In the genomic region with DNA sequence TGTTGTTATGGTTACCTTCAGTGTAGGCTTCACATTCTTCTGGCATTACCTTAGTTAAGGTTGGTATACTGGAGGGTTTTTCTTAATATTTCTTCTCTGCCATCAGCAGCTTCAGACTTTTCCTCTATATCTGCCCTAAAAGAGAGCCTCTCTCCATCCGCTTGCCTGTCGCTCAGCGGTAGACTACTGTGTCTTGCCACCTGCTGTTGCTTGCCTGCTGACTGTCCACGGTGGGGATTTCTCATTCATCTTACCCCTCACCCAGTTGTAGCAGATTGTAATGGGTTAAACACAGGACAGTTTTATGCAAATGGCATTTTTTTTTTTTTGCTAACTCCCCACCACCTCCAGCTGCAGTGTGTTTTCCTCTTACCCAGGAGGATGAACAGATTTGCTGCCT, we compare ENCODE assay signal across 24 cellular contexts.
DNase-seq lines count a peak whose midpoint lies in the region; ATAC-seq and TF ChIP-seq lines count a peak whose summit lies in the region.
"Had no signal": no experiment of that assay in that cellular context is flagged by ENCODE, and none has a peak within 500 bp of the region (broad histone marks: within the 10 kb centered on the region; RNA-seq: fewer than 3 reads in every experiment).

No MANE protein-coding gene starts in this region.

- peak overlapping the region; percentile 44 for H3K4me3 Mint-ChIP-seq in glutamatergic neuron (ENCODE audit: unreplicated experiment)
- no peak overlapping the region for H3K4me3 Mint-ChIP-seq in natural killer cell treated with Interleukin-12 subunit alpha and Interleukin-12 subunit beta and Interleukin-15 and Interleukin-18, amount 100 ng/mL, for 72 hours
- H3K4me3 Mint-ChIP-seq: CD8-positive, alpha-beta memory T cell had no signal

- H4K8ac ChIP-seq in neuronal stem cell (ENCODE audit: low read depth, low read length): no peak overlapping the region

- no peaks in the 10 kb centered on the region for H3K36me3 Mint-ChIP-seq in glutamatergic neuron (ENCODE audit: unreplicated experiment)
- no peaks in the 10 kb centered on the region for H3K36me3 Mint-ChIP-seq in natural killer cell treated with Interleukin-12 subunit alpha and Interleukin-12 subunit beta and Interleukin-15 and Interleukin-18, amount 100 ng/mL, for 72 hours
- H3K36me3 Mint-ChIP-seq: CD8-positive, alpha-beta memory T cell had no signal

- peak; percentile 18 for DNase-seq in NCI-H748 (lab: John Stamatoyannopoulos, UW; ENCODE audit: unreplicated experiment)
- no peak for DNase-seq in NCI-H748 treated with DMSO at 0.1 percent for 48 hours (lab: John Stamatoyannopoulos, UW)
- DNase-seq in NCI-H146 treated with DMSO at 0.1 percent for 48 hours (lab: John Stamatoyannopoulos, UW; ENCODE audit: unreplicated experiment): peak; percentile 59
- peak; percentile 39 for DNase-seq in glutamatergic neuron
- DNase-seq in neuronal stem cell (ENCODE audit: low spot score): peak; percentile 5
- no peak for DNase-seq in globus pallidus (ENCODE audit: low spot score)
- DNase-seq in NOMO-1 treated with DMSO at 0.1 percent for 48 hours (lab: John Stamatoyannopoulos, UW; ENCODE audit: unreplicated experiment): no peak
- no peak for DNase-seq in natural killer cell treated with Interleukin-12 subunit alpha and Interleukin-12 subunit beta and Interleukin-15 and Interleukin-18, amount 100 ng/mL, for 72 hours (ENCODE audit: low spot score)
- DNase-seq: AML-193; Calu3; CD8-positive, alpha-beta memory T cell; DMS153; GOT3; KBM-7; NCI-H1105; NCI-H1694; NCI-H2081 treated with DMSO at 0.1 percent for 48 hours; NCI-H510A treated with DMSO at 0.1 percent for 48 hours; NK-92 treated with Interleukin-12 subunit alpha and Interleukin-12 subunit beta, amount 100 ng/mL, for 24 hours; SIG-M5; SK-N-SH had no signal

- H3K9ac ChIP-seq in neuronal stem cell (ENCODE audit: low read depth, low read length, poor library complexity): no peak overlapping the region
- H3K9ac ChIP-seq: SK-N-SH had no signal

- H3K79me1 ChIP-seq in neuronal stem cell (ENCODE audit: low read depth, low read length): no peaks in the 10 kb centered on the region

- no peak overlapping the region for H3K4me2 ChIP-seq in neuronal stem cell (ENCODE audit: insufficient read depth, low read length, poor library complexity, severe bottlenecking)
- H3K4me2 ChIP-seq: SK-N-SH had no signal

- no peak overlapping the region for H3K14ac ChIP-seq in neuronal stem cell (ENCODE audit: low read length)

- no peaks in the 10 kb centered on the region for H3K9me3 ChIP-seq in neuronal stem cell (replicated peaks in 1 of 2; ENCODE audit: control insufficient read depth in 2 of 2, insufficient read depth in 1 of 2, low read depth in 1 of 2, low read length in 2 of 2)
- H3K9me3 ChIP-seq: SK-N-SH had no signal

- no peak overlapping the region for H2BK15ac ChIP-seq in neuronal stem cell (ENCODE audit: low read length)

- WGBS in neuronal stem cell (ENCODE audit: extremely low coverage in 2 of 2, insufficient read length in 2 of 2, insufficient replicate concordance in 1 of 2), 2 donors: no CpG with 5 or more reads among the region's 4 CpGs

- H3K27me3 Mint-ChIP-seq in glutamatergic neuron (ENCODE audit: unreplicated experiment): no peaks in the 10 kb centered on the region
- H3K27me3 Mint-ChIP-seq in natural killer cell treated with Interleukin-12 subunit alpha and Interleukin-12 subunit beta and Interleukin-15 and Interleukin-18, amount 100 ng/mL, for 72 hours: no peaks in the 10 kb centered on the region

- no peak for ATAC-seq in natural killer cell treated with Interleukin-12 subunit alpha and Interleukin-12 subunit beta and Interleukin-15 and Interleukin-18, amount 100 ng/mL, for 72 hours
- ATAC-seq: Panc1 had no signal

- H3K23ac ChIP-seq in neuronal stem cell (ENCODE audit: low read depth, low read length, poor library complexity): no peak overlapping the region

- no peak overlapping the region for H2AFZ ChIP-seq in neuronal stem cell (ENCODE audit: low read length)

- H3K9me3 Mint-ChIP-seq in glutamatergic neuron (ENCODE audit: unreplicated experiment): peaks cover 2% of the 10 kb centered on the region
- H3K9me3 Mint-ChIP-seq in natural killer cell treated with Interleukin-12 subunit alpha and Interleukin-12 subunit beta and Interleukin-15 and Interleukin-18, amount 100 ng/mL, for 72 hours: no peaks in the 10 kb centered on the region

- no peak overlapping the region for H2BK5ac ChIP-seq in neuronal stem cell (ENCODE audit: low read length)

- TF ChIP-seq CTCF in glutamatergic neuron (IDR thresholded peaks at IDR 0.05; ENCODE audit: partially characterized antibody, unreplicated experiment): no peak

- no peak overlapping the region for H2AK5ac ChIP-seq in neuronal stem cell (ENCODE audit: low read depth, low read length)

- H3K27ac Mint-ChIP-seq in glutamatergic neuron (ENCODE audit: unreplicated experiment): peak overlapping the region; percentile 74
- no peak overlapping the region for H3K27ac Mint-ChIP-seq in natural killer cell treated with Interleukin-12 subunit alpha and Interleukin-12 subunit beta and Interleukin-15 and Interleukin-18, amount 100 ng/mL, for 72 hours
- H3K27ac Mint-ChIP-seq: CD8-positive, alpha-beta memory T cell had no signal

- no peaks in the 10 kb centered on the region for H3K27me3 ChIP-seq in neuronal stem cell (ENCODE audit: control insufficient read depth in 3 of 3, insufficient read depth in 3 of 3, low read depth in 1 of 3, low read length in 3 of 3)

- no peak overlapping the region for H3K4ac ChIP-seq in neuronal stem cell (ENCODE audit: low read length)

- no peaks in the 10 kb centered on the region for H3K4me1 ChIP-seq in neuronal stem cell (ENCODE audit: control insufficient read depth in 2 of 2, insufficient read depth in 1 of 2, low read depth in 1 of 2, low read length in 2 of 2)

- no peak overlapping the region for H4K91ac ChIP-seq in neuronal stem cell (ENCODE audit: low read depth, low read length, poor library complexity)

- no peak overlapping the region for H3K18ac ChIP-seq in neuronal stem cell (ENCODE audit: low read length)

- no peak overlapping the region for H2BK12ac ChIP-seq in neuronal stem cell (ENCODE audit: low read length)

- no peaks in the 10 kb centered on the region for H3K36me3 ChIP-seq in neuronal stem cell (replicated peaks in 1 of 2; ENCODE audit: control insufficient read depth in 2 of 2, insufficient read depth in 2 of 2, low read length in 2 of 2)

- no peak overlapping the region for H3K27ac ChIP-seq in neuronal stem cell (replicated peaks; ENCODE audit: low read length)
- H3K27ac ChIP-seq: C4-2B, HL-60 had no signal

- no peak overlapping the region for H2BK120ac ChIP-seq in neuronal stem cell (ENCODE audit: low read depth, low read length)

- no peak overlapping the region for H3K4me3 ChIP-seq in neuronal stem cell (ENCODE audit: low read length in 2 of 2)

- peaks cover 34% of the 10 kb centered on the region for H3K4me1 Mint-ChIP-seq in glutamatergic neuron (ENCODE audit: low read depth, unreplicated experiment)
- H3K4me1 Mint-ChIP-seq in natural killer cell treated with Interleukin-12 subunit alpha and Interleukin-12 subunit beta and Interleukin-15 and Interleukin-18, amount 100 ng/mL, for 72 hours (ENCODE audit: low read depth in 2 of 2): no peaks in the 10 kb centered on the region
- H3K4me1 Mint-ChIP-seq: CD8-positive, alpha-beta memory T cell had no signal

Comparison
In these comparisons a context has a peak if more than half of its experiments do, and no peak if none do; other contexts are left out.
1. DNase-seq: peak in NCI-H748 (single experiment), NCI-H146 treated with DMSO at 0.1 percent for 48 hours (single experiment), glutamatergic neuron (single experiment) and neuronal stem cell (single experiment); none in NCI-H748 treated with DMSO at 0.1 percent for 48 hours (single experiment), globus pallidus (single experiment), NOMO-1 treated with DMSO at 0.1 percent for 48 hours (single experiment) and natural killer cell treated with Interleukin-12 subunit alpha and Interleukin-12 subunit beta and Interleukin-15 and Interleukin-18, amount 100 ng/mL, for 72 hours (single experiment).